14 cellular contexts compared by ENCODE assay signal in the genomic region with DNA sequence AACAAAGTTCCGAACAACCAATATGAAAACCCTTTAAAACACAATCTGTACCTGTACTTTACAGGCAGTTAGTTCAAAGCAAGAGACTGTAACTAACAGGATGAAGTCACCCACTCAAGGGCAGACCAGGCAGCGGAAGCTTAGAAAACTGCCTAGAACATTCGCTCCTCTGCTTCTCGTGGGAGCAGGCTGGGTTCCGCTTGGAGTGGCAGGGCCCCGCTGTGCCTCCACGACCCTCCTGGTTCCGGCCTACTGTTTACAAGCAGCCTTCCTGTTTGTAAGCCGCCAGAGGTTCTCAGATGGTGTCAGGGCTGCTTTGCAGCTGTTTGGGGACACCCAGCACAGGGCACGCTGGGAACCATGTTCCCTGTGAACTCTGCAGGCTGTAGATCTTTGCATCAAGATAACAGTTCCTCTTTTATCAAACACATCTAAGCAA. TPM values are rescaled to one million over a fixed set of nuclear protein-coding genes. Genes with fewer than 3 reads are reported as not detected.
A peak's percentile ranks its signal among the peaks of the same experiment; 100 is the strongest.
DNase-seq lines count a peak whose midpoint lies in the region; ATAC-seq, FAIRE-seq and TF ChIP-seq lines count a peak whose summit lies in the region.
"Had no signal": no experiment of that assay in that cellular context is flagged by ENCODE, and none has a peak within 500 bp of the region (broad histone marks: within the 10 kb centered on the region; RNA-seq: fewer than 3 reads in every experiment).

No MANE protein-coding gene starts in this region.

- CTCF ChIA-PET in GM12878 (lab: Yijun Ruan, JAX): interaction anchor here (8.3 kb wide), 1 partner anchor 136 kb away, joined by 156 read pairs; no protein-coding TSS in a partner anchor

- POLR2A ChIA-PET in GM12878 (lab: Charles Lee): no interaction called here

- no peak overlapping the region for H3K4me3 ChIP-seq in GM12878
- no peak overlapping the region for H3K4me3 ChIP-seq in MM.1S (ENCODE audit: low read length)

- SMC1A ChIA-PET in GM12878 (lab: Charles Lee; ENCODE audit: uncharacterized antibody, unreplicated experiment): no interaction called here

- H3K36me3 Mint-ChIP-seq in IgD-negative memory B cell: no peaks in the 10 kb centered on the region
- H3K36me3 Mint-ChIP-seq in osteocyte (ENCODE audit: unreplicated experiment): no peaks in the 10 kb centered on the region

- H3K4me1 Mint-ChIP-seq in IgD-negative memory B cell: peaks cover 6 to 16% (median 11%) of the 10 kb centered on the region in 3 donors
- peaks cover 35% of the 10 kb centered on the region for H3K4me1 Mint-ChIP-seq in osteocyte (ENCODE audit: unreplicated experiment)

- H3K36me3 ChIP-seq in GM12878 (ENCODE audit: control insufficient read depth in 2 of 2, insufficient read depth in 2 of 2, low read length in 1 of 2): no peaks in the 10 kb centered on the region
- no peaks in the 10 kb centered on the region for H3K36me3 ChIP-seq in MM.1S (replicated peaks; ENCODE audit: insufficient read depth, low read length)

- FAIRE-seq in GM12878 (lab: Jason Lieb, UNC): no peak
- FAIRE-seq: kidney had no signal

- peaks cover 5% of the 10 kb centered on the region for H3K27me3 Mint-ChIP-seq in IgD-negative memory B cell
- H3K27me3 Mint-ChIP-seq in osteocyte (ENCODE audit: unreplicated experiment): peaks cover 48% of the 10 kb centered on the region

- no peaks in the 10 kb centered on the region for H3K9me2 ChIP-seq in MM.1S (replicated peaks; ENCODE audit: insufficient read depth, low read length)

- TF ChIP-seq CTCF in GM12878 (IDR thresholded peaks at IDR 0.05 in 2 of 3, conservative IDR thresholded peaks at IDR 0.05 in 1 of 3; ENCODE audit: control insufficient read depth in 2 of 3, extremely low read depth in 1 of 3, insufficient read depth in 1 of 3, low read depth in 3 of 3, low read length in 3 of 3): no peak
- TF ChIP-seq CTCF in osteocyte (IDR thresholded peaks at IDR 0.05): no peak
- no peak for TF ChIP-seq CTCF in MM.1S (IDR thresholded peaks at IDR 0.05; ENCODE audit: low read length)

- peak; percentile 12 for DNase-seq in DMS153 (lab: John Stamatoyannopoulos, UW)
- DNase-seq in DMS153 treated with DMSO at 0.1 percent for 48 hours (lab: John Stamatoyannopoulos, UW; ENCODE audit: unreplicated experiment): no peak
- DNase-seq in GM12878 (ENCODE audit: low read depth, low spot score): no peak
- peak; percentile 59 for DNase-seq in osteocyte (ENCODE audit: extremely low spot score, unreplicated experiment)
- no peak for DNase-seq in NCI-H1092 treated with DMSO at 0.1 percent for 48 hours (lab: John Stamatoyannopoulos, UW)
- DNase-seq in iPS-NIHi11 (ENCODE audit: low spot score): no peak
- no peak for DNase-seq in MM.1S
- DNase-seq: activated T-cell treated with anti-CD3 and anti-CD28 coated beads, Interleukin-2, amount 50 U/mL, for 4 hours; cortex of kidney; kidney; NCI-H1436 treated with DMSO at 0.1 percent for 48 hours; T-helper 2 cell had no signal

- BruUV-seq in GM12878 (replicated peaks; lab: Mats Ljungman, UMichigan): no TSS peak

- TF ChIP-seq EP300 in GM12878 (IDR thresholded peaks at IDR 0.05; ENCODE audit: borderline replicate concordance in 1 of 2, control insufficient read depth in 1 of 2, low read depth in 2 of 2, low read length in 2 of 2): no peak

- WGBS in GM12878 (ENCODE audit: insufficient coverage, insufficient replicate concordance, low lambda C conversion rate, missing lambda C conversion rate): 8% methylated on average over 10 of the region's 10 CpGs

- in situ Hi-C loops in GM12878 (cut with MboI): no loop called here

- RAD21 ChIA-PET in GM12878 (lab: Charles Lee; ENCODE audit: unreplicated experiment): no interaction called here

- H3K4me3 Mint-ChIP-seq in IgD-negative memory B cell (peak overlapping the region in 2 of 4 donors; percentile 54 to 66), osteocyte (ENCODE audit: unreplicated experiment) (no peak overlapping the region)
- H3K4me3 Mint-ChIP-seq: activated T-cell treated with anti-CD3 and anti-CD28 coated beads, Interleukin-2, amount 50 U/mL, for 4 hours had no signal

- H2AFZ ChIP-seq in GM12878 (ENCODE audit: control insufficient read depth, low read depth, low read length): no peak overlapping the region
- H2AFZ ChIP-seq in MM.1S (ENCODE audit: low read length): no peak overlapping the region

- H3K9ac ChIP-seq in GM12878 (ENCODE audit: control insufficient read depth, insufficient read depth, low read length) (no peak overlapping the region), MM.1S (ENCODE audit: low read length) (no peak overlapping the region)

- no peak for TF ChIP-seq POLR2A in GM12878 (IDR thresholded peaks at IDR 0.05; ENCODE audit: low read depth, low read length)

- H3K27ac ChIP-seq in GM12878 (ENCODE audit: control insufficient read depth, insufficient read depth) (no peak overlapping the region), MM.1S (ENCODE audit: low read length) (no peak overlapping the region)
- H3K27ac ChIP-seq: 22Rv1 had no signal

- ATAC-seq in GM12878: peak; percentile 31; the same call in 2 of the 3 replicates

- H4K20me1 ChIP-seq in GM12878 (ENCODE audit: control insufficient read depth, insufficient read depth): no peaks in the 10 kb centered on the region
- no peaks in the 10 kb centered on the region for H4K20me1 ChIP-seq in MM.1S (ENCODE audit: insufficient read depth, low read length)

- H3K27me3 ChIP-seq in GM12878 (replicated peaks in 1 of 2; ENCODE audit: control insufficient read depth in 2 of 2, insufficient read depth in 2 of 2, low read length in 1 of 2) (peaks cover under 1 to 3% of the 10 kb centered on the region in 2 experiments; a peak in 3 of 4 replicates), MM.1S (replicated peaks; ENCODE audit: insufficient read depth, low read length) (peaks cover 99% of the 10 kb centered on the region)

- no peak for TF ChIP-seq RAD21 in GM12878 (IDR thresholded peaks at IDR 0.05; ENCODE audit: insufficient read depth, low read depth, low read length)

- no peaks in the 10 kb centered on the region for H3F3A ChIP-seq in MM.1S (ENCODE audit: insufficient read depth, low read length)

- H3K4me2 ChIP-seq in GM12878 (ENCODE audit: control insufficient read depth, insufficient read depth) (no peak overlapping the region), MM.1S (ENCODE audit: low read depth, low read length) (no peak overlapping the region)

- H3K9me3 Mint-ChIP-seq in IgD-negative memory B cell (no peaks in the 10 kb centered on the region), osteocyte (ENCODE audit: unreplicated experiment) (no peaks in the 10 kb centered on the region)
- H3K9me3 Mint-ChIP-seq: activated T-cell treated with anti-CD3 and anti-CD28 coated beads, Interleukin-2, amount 50 U/mL, for 4 hours had no signal

- intact Hi-C loops in GM12878 (cut with micrococcal nuclease; ENCODE audit: unreplicated experiment): no loop called here

- H3K79me2 ChIP-seq in GM12878 (ENCODE audit: control insufficient read depth, insufficient read depth, low read length) (no peaks in the 10 kb centered on the region), MM.1S (ENCODE audit: low read length) (no peaks in the 10 kb centered on the region)

- H3K9me3 ChIP-seq in GM12878 (replicated peaks; ENCODE audit: control insufficient read depth, insufficient read depth, low read length) (no peaks in the 10 kb centered on the region), MM.1S (replicated peaks; ENCODE audit: insufficient read depth, low read length) (no peaks in the 10 kb centered on the region)

- H3K4me1 ChIP-seq in GM12878 (ENCODE audit: control insufficient read depth, insufficient read depth, low read length) (no peaks in the 10 kb centered on the region), MM.1S (ENCODE audit: low read length) (no peaks in the 10 kb centered on the region)

- H3K27ac Mint-ChIP-seq in IgD-negative memory B cell: peak overlapping the region; percentile 8 to 59 (median 53)
- no peak overlapping the region for H3K27ac Mint-ChIP-seq in osteocyte (ENCODE audit: unreplicated experiment)

TF ChIP-seq in GM12878, 131 proteins besides CTCF, POLR2A, EP300 and RAD21 (continues in another document):
- TF ChIP-seq, protein P1, sequence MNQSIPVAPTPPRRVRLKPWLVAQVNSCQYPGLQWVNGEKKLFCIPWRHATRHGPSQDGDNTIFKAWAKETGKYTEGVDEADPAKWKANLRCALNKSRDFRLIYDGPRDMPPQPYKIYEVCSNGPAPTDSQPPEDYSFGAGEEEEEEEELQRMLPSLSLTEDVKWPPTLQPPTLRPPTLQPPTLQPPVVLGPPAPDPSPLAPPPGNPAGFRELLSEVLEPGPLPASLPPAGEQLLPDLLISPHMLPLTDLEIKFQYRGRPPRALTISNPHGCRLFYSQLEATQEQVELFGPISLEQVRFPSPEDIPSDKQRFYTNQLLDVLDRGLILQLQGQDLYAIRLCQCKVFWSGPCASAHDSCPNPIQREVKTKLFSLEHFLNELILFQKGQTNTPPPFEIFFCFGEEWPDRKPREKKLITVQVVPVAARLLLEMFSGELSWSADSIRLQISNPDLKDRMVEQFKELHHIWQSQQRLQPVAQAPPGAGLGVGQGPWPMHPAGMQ (IDR thresholded peaks at IDR 0.05; ENCODE audit: borderline replicate concordance): no peak

RNA-seq across cellular contexts. Expression of gene CIB4, which starts 31.3 kb away (rescaled TPM):
- polyA plus RNA-seq in IgD-negative memory B cell (not detected), GM12878 (2011; rRNA removed) (not detected in 2 replicates), GM12878 (2014; fragmentation: Illumina TruSeq; extraction: Trizol) (not detected in 2 replicates), GM12878 (2014; fragmentation: Nextera tagmentation; extraction: Ambion mirVana) (not detected), GM12878 (2014; rRNA removed) (not detected in 2 replicates), GM12878 (2016; fragmentation: Nextera tagmentation; extraction: Ambion mirVana) (not detected)
- total RNA-seq in GM12878 (2013; cell fraction: nucleolus; rRNA removed): not detected in 2 replicates
- total RNA-seq in GM12878 (2014; rRNA removed) (not detected in 2 replicates), GM12878 (2014; rRNA removed; fragmentation: Illumina TruSeq; extraction: Trizol) (not detected in 2 replicates), GM12878 (2021) (not detected in 2 replicates), osteocyte (not detected in 2 replicates)
- polyA plus RNA-seq in GM12878 (2011; ENCODE audit: low read depth): not detected
- polyA plus RNA-seq in GM12878 (2011; cell fraction: cytosol; rRNA removed): not detected in 2 replicates
- not detected in 2 replicates for polyA plus RNA-seq in GM12878 (2011; cell fraction: nucleus; rRNA removed)
- polyA plus RNA-seq in GM12878 (2012): not detected in 2 replicates
- polyA minus RNA-seq in GM12878 (2011; rRNA and poly(A)+ RNA removed): not detected in 2 replicates
- polyA minus RNA-seq in GM12878 (2011; cell fraction: cytosol; rRNA and poly(A)+ RNA removed): not detected in 2 replicates
- not detected in 2 replicates for polyA minus RNA-seq in GM12878 (2011; cell fraction: nucleus; rRNA and poly(A)+ RNA removed)
- total RNA-seq: activated T-cell treated with anti-CD3 and anti-CD28 coated beads, Interleukin-2, amount 50 U/mL, for 4 hours; kidney had no signal

Comparison
In these comparisons a context has a peak if more than half of its experiments do, and no peak if none do; other contexts are left out.
1. DNase-seq: peak in DMS153 (single experiment) and osteocyte (single experiment); none in DMS153 treated with DMSO at 0.1 percent for 48 hours (single experiment), GM12878 (single experiment), NCI-H1092 treated with DMSO at 0.1 percent for 48 hours (single experiment), iPS-NIHi11 (single experiment) and MM.1S (single experiment).